ENCODE assay signal across 10 cellular contexts in the genomic region with DNA sequence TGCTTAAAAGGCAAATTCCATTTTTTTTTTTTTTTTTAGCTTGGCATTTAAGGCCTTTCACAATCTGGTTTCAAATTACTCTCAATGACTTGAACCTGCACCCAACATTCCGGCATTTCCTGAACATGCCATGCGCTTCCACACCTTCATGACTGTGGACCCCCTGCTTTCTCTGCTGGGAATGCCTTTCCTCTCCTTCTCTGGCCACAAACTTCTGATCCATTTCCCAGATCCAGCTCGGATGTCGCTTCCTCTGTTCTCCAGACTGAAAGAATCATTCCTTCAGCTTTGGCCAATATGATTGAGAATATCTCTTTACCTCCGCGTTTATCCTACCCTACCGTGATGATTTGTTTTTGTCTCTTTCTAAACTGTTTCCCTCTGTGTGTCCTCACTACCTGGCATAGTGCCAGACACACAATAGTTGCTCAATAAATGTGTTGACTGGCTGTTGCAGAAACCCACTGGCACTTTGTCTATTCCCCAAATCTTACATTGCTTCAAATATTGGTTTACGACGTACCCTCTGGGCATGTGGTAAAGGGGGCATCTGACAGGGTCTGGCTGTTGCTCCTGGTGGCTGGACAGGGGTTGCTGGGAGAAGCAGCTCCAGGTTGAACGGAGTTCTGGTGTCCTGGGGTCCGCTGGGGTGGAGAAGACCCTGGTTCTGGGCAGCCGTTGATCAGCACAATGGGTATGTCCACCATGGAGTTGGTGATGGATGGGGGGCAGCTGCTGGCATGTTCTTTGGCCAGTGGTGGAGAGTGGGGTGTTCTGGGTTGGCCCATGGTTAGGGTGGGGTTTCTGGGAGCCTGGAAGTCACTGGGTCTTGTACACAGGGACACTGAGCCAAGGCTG. TPM values are rescaled to one million over a fixed set of nuclear protein-coding genes. Genes with fewer than 3 reads are reported as not detected.
DNase-seq lines count a peak whose midpoint lies in the region; ATAC-seq and TF ChIP-seq lines count a peak whose summit lies in the region.
"Had no signal": no experiment of that assay in that cellular context is flagged by ENCODE, and none has a peak within 500 bp of the region (broad histone marks: within the 10 kb centered on the region; RNA-seq: fewer than 3 reads in every experiment).

No MANE protein-coding gene starts in this region.

- peaks cover 61% of the 10 kb centered on the region for H3K4me1 ChIP-seq in ACC112 (ENCODE audit: control insufficient read depth, insufficient read depth, low read length, unreplicated experiment)
- H3K4me1 ChIP-seq in lung (ENCODE audit: control insufficient read depth in 2 of 2, insufficient read depth in 2 of 2, low read length in 2 of 2), result peaks cover 0 to 16% of the 10 kb centered on the region in 2 donors

- H3K36me3 Mint-ChIP-seq in activated naive CD8-positive, alpha-beta T cell treated with anti-CD3 and anti-CD28 coated beads, Interleukin-2, amount 50 U/mL, for 24 hours (ENCODE audit: low read depth), result no peaks in the 10 kb centered on the region

- WGBS in lung, 2 donors, result 66 to 78% methylated on average over 12 of the region's 12 CpGs

- no peak for ATAC-seq in activated naive CD8-positive, alpha-beta T cell treated with anti-CD3 and anti-CD28 coated beads, Interleukin-2, amount 50 U/mL, for 24 hours
- ATAC-seq in lung (ENCODE audit: insufficient read depth, low FRiP score) (peak; percentile 5), HG03025 (IDR thresholded peaks at IDR 0.05; ENCODE audit: low FRiP score, unreplicated experiment) (no peak)

- H3K9me3 ChIP-seq in lung (ENCODE audit: control insufficient read depth in 2 of 2, insufficient read depth in 1 of 2, low read length in 1 of 2), result no peaks in the 10 kb centered on the region
- H3K9me3 ChIP-seq: colonic mucosa had no signal

- no peaks in the 10 kb centered on the region for H3K27me3 Mint-ChIP-seq in activated naive CD8-positive, alpha-beta T cell treated with anti-CD3 and anti-CD28 coated beads, Interleukin-2, amount 50 U/mL, for 24 hours

- DNase-seq in H4 (ENCODE audit: low spot score) (peak; percentile 37), lung (ENCODE audit: low spot score) (no peak), ecto neural progenitor cell (ENCODE audit: low spot score) (no peak), amygdala (lab: John Stamatoyannopoulos, UW) (no peak)
- no peak for DNase-seq in activated naive CD8-positive, alpha-beta T cell treated with anti-CD3 and anti-CD28 coated beads, Interleukin-2, amount 50 U/mL, for 24 hours
- no peak for DNase-seq in activated CD4-positive, alpha-beta T cell treated with anti-CD3 and anti-CD28 coated beads, Interleukin-2, amount 50 U/mL, for 4 hours
- DNase-seq: colonic mucosa had no signal

- H3K36me3 ChIP-seq in ACC112 (ENCODE audit: insufficient read depth, low read length) (no peaks in the 10 kb centered on the region), lung (ENCODE audit: control insufficient read depth in 2 of 2, insufficient read depth in 2 of 2, low read length in 2 of 2) (no peaks in the 10 kb centered on the region)
- H3K36me3 ChIP-seq: colonic mucosa had no signal

- peak overlapping the region; percentile 98 for H3K27ac ChIP-seq in ACC112 (ENCODE audit: low read depth, low read length)
- peak overlapping the region in 1 of 2 donors; percentile 46 for H3K27ac ChIP-seq in lung (ENCODE audit: low read depth in 1 of 2, low read length in 1 of 2)

- peak overlapping the region; percentile 58 for H3K27ac Mint-ChIP-seq in activated naive CD8-positive, alpha-beta T cell treated with anti-CD3 and anti-CD28 coated beads, Interleukin-2, amount 50 U/mL, for 24 hours

- H3K4me3 Mint-ChIP-seq in activated naive CD8-positive, alpha-beta T cell treated with anti-CD3 and anti-CD28 coated beads, Interleukin-2, amount 50 U/mL, for 24 hours, result no peak overlapping the region

- H3K4me3 ChIP-seq in ACC112 (ENCODE audit: low read depth, low read length) (peak overlapping the region; percentile 49; the same call in 1 of the 2 replicates), lung (no peak overlapping the region)
- H3K4me3 ChIP-seq: colonic mucosa had no signal

- H3K9me3 Mint-ChIP-seq in activated naive CD8-positive, alpha-beta T cell treated with anti-CD3 and anti-CD28 coated beads, Interleukin-2, amount 50 U/mL, for 24 hours, result no peaks in the 10 kb centered on the region

- H2AFZ ChIP-seq in ACC112 (ENCODE audit: low read length, unreplicated experiment), result no peak overlapping the region

- peaks cover 55% of the 10 kb centered on the region for H3K4me1 Mint-ChIP-seq in activated naive CD8-positive, alpha-beta T cell treated with anti-CD3 and anti-CD28 coated beads, Interleukin-2, amount 50 U/mL, for 24 hours

- no peaks in the 10 kb centered on the region for H3K79me2 ChIP-seq in ACC112 (ENCODE audit: control insufficient read depth, insufficient read depth, low read length, unreplicated experiment)

- TF ChIP-seq CTCF in lung (IDR thresholded peaks at IDR 0.05; ENCODE audit: control extremely low read depth, extremely low read depth), result no peak

- H3K27me3 ChIP-seq in ACC112 (ENCODE audit: insufficient read depth, low read length) (no peaks in the 10 kb centered on the region), lung (ENCODE audit: control insufficient read depth, insufficient read depth) (no peaks in the 10 kb centered on the region)
- H3K27me3 ChIP-seq: colonic mucosa had no signal

RNA-seq across cellular contexts. Expression of a gene that starts 14.7 kb away (rescaled TPM):
- not detected in 2 replicates for total RNA-seq in H4 (2014; rRNA removed; shearing (Covaris generic))
- 1 to 10 TPM in 1 of 2 donors, under 1 TPM in 1; 0.17 to 6.8 TPM for total RNA-seq in lung
- polyA plus RNA-seq in lung, result 1 to 10 TPM; 2.0 to 2.3 TPM
- total RNA-seq: myocyte had no signal

RNA-seq across cellular contexts. Expression of a gene that starts 43.5 kb away (rescaled TPM):
- total RNA-seq in H4 (2014; rRNA removed; shearing (Covaris generic)), result 6.2 and 7.2 TPM in 2 replicates
- total RNA-seq in lung, result 100 to 1,000 TPM; 205 to 565 TPM
- polyA plus RNA-seq in lung, result 100 to 1,000 TPM; 197 to 225 TPM

Comparison
In these comparisons a context has a peak if more than half of its experiments do, and no peak if none do; other contexts are left out.
1. RNA of a gene that starts 43.5 kb away (total RNA-seq): 205 to 565 TPM in lung; 6.2 to 7.2 TPM in H4; every median in the first group is over 10 times any median in the second.